In genomic region chr4:52844596-52844995, GRCh38 we compare ENCODE assay signal across 23 cellular contexts.
"Had no signal": no experiment of that assay in that cellular context is flagged by ENCODE, and none has a peak within 500 bp of the region (broad histone marks: within the 10 kb centered on the region; RNA-seq: fewer than 3 reads in every experiment).

No MANE protein-coding gene starts in this region.

- H3K27ac Mint-ChIP-seq: immature natural killer cell had no signal

- H3K4me3 Mint-ChIP-seq: immature natural killer cell, nephron progenitor cell had no signal

- FAIRE-seq: kidney had no signal

- H3K36me3 ChIP-seq: gastrocnemius medialis, left ventricle myocardium inferior, spleen, stomach, thoracic aorta, transverse colon had no signal

- H3K36me3 Mint-ChIP-seq: stimulated activated naive B cell treated with anti-CD40 and anti-IgM and Interleukin-4, amounts not matched to agents 10 μg/mL and 1 μg/mL and 100 μg/mL, for 72 hours had no signal

- H3K27me3 Mint-ChIP-seq: stimulated activated naive B cell treated with anti-CD40 and anti-IgM and Interleukin-4, amounts not matched to agents 10 μg/mL and 1 μg/mL and 100 μg/mL, for 72 hours had no signal

- DNase-seq: dorsolateral prefrontal cortex; effector CD8-positive, alpha-beta T cell; glutamatergic neuron; immature natural killer cell; kidney; left cardiac atrium; left ventricle myocardium inferior; mesenchymal stem cell; midbrain; nephron progenitor cell; psoas muscle; spleen; stimulated activated CD4-positive, alpha-beta T cell treated with anti-CD3 and anti-CD28 coated beads, Interleukin-15, amount 100 ng/mL, for 24 hours; stimulated activated CD4-positive, alpha-beta T cell treated with anti-CD3 and anti-CD28 coated beads, Interleukin-1b, Interleukin-23, amount 100 ng/mL, for 48 hours; stimulated activated CD4-positive, alpha-beta T cell treated with anti-CD3 and anti-CD28 coated beads, Interleukin-4, amount 100 ng/mL, for 24 hours; stomach; transverse colon had no signal

- H3K27ac ChIP-seq: coronary artery, dorsolateral prefrontal cortex, gastrocnemius medialis, left ventricle myocardium inferior, psoas muscle, stomach, thoracic aorta, transverse colon had no signal

- ATAC-seq: esophagus mucosa, left cardiac atrium, psoas muscle had no signal

- H3K4me3 ChIP-seq: coronary artery, dorsolateral prefrontal cortex, gastrocnemius medialis, left ventricle myocardium inferior, lung, psoas muscle, spleen, stomach, thoracic aorta, transverse colon had no signal

- H3K9me3 Mint-ChIP-seq: immature natural killer cell, nephron progenitor cell had no signal

- H3K27me3 ChIP-seq: dorsolateral prefrontal cortex, gastrocnemius medialis, spleen, stomach, transverse colon had no signal

- H3K4me1 Mint-ChIP-seq: immature natural killer cell had no signal

- H3K9me3 ChIP-seq: gastrocnemius medialis, left ventricle myocardium inferior, psoas muscle, spleen, stomach, thoracic aorta, transverse colon had no signal
